In the genomic region with DNA sequence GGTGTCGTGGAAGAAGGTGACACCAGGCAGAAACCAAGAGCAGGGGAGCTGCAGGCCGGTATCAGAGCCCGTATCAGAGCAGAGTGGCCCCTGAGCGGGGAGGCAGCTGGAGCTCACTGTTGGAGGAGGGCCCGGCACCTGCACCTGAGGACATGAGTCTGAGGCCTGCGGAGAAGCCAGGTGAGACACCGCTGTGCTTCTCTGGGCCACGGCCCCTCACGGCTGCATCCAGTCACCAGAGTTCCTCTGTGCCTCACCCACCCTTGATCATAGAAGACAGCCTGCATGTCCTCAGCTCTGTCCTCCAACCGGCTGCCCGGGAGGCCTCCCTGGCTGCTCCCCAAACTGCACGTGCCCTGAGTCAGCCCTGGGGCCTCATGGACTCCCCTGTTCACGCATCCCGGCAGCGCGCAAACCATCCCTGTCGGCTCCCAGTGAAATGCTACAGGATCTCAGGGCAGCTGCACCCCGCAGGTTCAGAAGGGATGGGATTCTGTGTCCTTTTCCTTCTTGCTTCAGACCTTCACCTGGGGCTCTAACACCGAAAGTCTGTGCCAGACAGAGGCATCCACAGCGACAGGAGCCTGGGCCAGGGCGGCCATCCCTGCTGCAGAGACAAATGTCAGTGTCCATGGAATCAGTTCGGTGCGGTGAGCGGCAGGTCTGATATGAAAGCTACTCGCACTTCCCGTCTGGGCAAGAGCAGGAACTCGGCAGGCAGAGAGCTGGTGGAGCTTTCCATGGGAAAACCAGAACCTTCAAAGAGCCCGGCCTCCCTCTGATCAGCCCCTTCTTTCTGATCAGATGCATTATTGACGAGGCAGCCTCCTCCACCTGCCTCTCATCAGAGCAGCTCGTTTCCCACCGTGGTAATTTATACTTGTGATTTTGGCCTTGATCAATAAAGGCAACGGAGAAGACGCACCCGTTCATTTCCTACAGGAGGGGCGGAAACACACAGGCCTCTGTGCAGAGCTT, we compare ENCODE assay signal across 1 cellular context.
TF ChIP-seq lines count a peak whose summit lies in the region.

No MANE protein-coding gene starts in this region.

TF ChIP-seq in H1, 55 proteins besides CTCF, POLR2A, EP300 and RAD21:
- TF ChIP-seq SP4 (IDR thresholded peaks at IDR 0.05; ENCODE audit: low read length) (no peak), SUZ12 (IDR thresholded peaks at IDR 0.05; ENCODE audit: low read length) (no peak), CEBPB (IDR thresholded peaks at IDR 0.05; ENCODE audit: low read depth, low read length) (no peak)
